ENCODE assay signal across 8 cellular contexts in genomic region chr16:58732545-58733247, GRCh38. TPM values are rescaled to one million over a fixed set of nuclear protein-coding genes. Genes with fewer than 3 reads are reported as not detected.
DNase-seq lines count a peak whose midpoint lies in the region; ATAC-seq and TF ChIP-seq lines count a peak whose summit lies in the region.

No MANE protein-coding gene starts in this region.

- H3K4me3 ChIP-seq in GM12864 (ENCODE audit: low read depth, low read length): peak overlapping the region; percentile 62
- H3K4me3 ChIP-seq in MM.1S (ENCODE audit: low read length): peak overlapping the region; percentile 97
- peak overlapping the region; percentile 98 for H3K4me3 ChIP-seq in choroid plexus epithelial cell (ENCODE audit: low read depth, low read length)

- H3K9ac ChIP-seq in MM.1S (ENCODE audit: low read length): peak overlapping the region; percentile 80; the same call in 1 of the 2 replicates

- no peaks in the 10 kb centered on the region for H3K27me3 Mint-ChIP-seq in naive B cell

- peak overlapping the region; percentile 63 for H3K4me2 ChIP-seq in MM.1S (ENCODE audit: low read depth, low read length)

- no peak for DNase-seq in GM12864 (ENCODE audit: low read depth)
- DNase-seq in MM.1S: no peak
- peak; percentile 51 for DNase-seq in choroid plexus epithelial cell (ENCODE audit: low read depth)
- DNase-seq in naive B cell: no peak
- no peak for DNase-seq in NCI-H187 treated with DMSO at 0.1 percent for 48 hours (lab: John Stamatoyannopoulos, UW)
- no peak for DNase-seq in stimulated activated CD4-positive, alpha-beta T cell treated with anti-CD3 and anti-CD28 coated beads, Interleukin-2, amount 100 ng/mL, for 24 hours
- DNase-seq in dedifferentiated amniotic fluid mesenchymal stem cell (ENCODE audit: extremely low spot score): no peak

- no peaks in the 10 kb centered on the region for H3K36me3 Mint-ChIP-seq in naive B cell

- no peaks in the 10 kb centered on the region for H3K9me3 Mint-ChIP-seq in naive B cell

- H3K4me1 ChIP-seq in MM.1S (ENCODE audit: low read length): peaks cover 5% of the 10 kb centered on the region; the same call in 1 of the 2 replicates

- H3K27ac Mint-ChIP-seq in naive B cell: peak overlapping the region in 4 of 6 donors; percentile 16 to 75 (median 29)

- no peaks in the 10 kb centered on the region; the same call in 1 of the 2 replicates for H4K20me1 ChIP-seq in MM.1S (ENCODE audit: insufficient read depth, low read length)

- peak overlapping the region; percentile 79 to 95 (median 90) for H3K4me3 Mint-ChIP-seq in naive B cell

- H3K27ac ChIP-seq in MM.1S (ENCODE audit: low read length): no peak overlapping the region

- no peaks in the 10 kb centered on the region for H3K36me3 ChIP-seq in MM.1S (replicated peaks; ENCODE audit: insufficient read depth, low read length)

- no peaks in the 10 kb centered on the region for H3F3A ChIP-seq in MM.1S (ENCODE audit: insufficient read depth, low read length)

- peak overlapping the region; percentile 85 for H2AFZ ChIP-seq in MM.1S (ENCODE audit: low read length)

- peak; percentile 43 for ATAC-seq in GM21825 (IDR thresholded peaks at IDR 0.05; ENCODE audit: unreplicated experiment)
- ATAC-seq in naive B cell (ENCODE audit: low read depth in 2 of 2): no peak

- TF ChIP-seq CTCF in GM12864 (IDR thresholded peaks at IDR 0.05; ENCODE audit: low read depth, low read length, missing control alignments) (no peak), MM.1S (IDR thresholded peaks at IDR 0.05; ENCODE audit: low read length) (no peak), choroid plexus epithelial cell (conservative IDR thresholded peaks at IDR 0.05; ENCODE audit: low read depth, low read length) (no peak)

- peaks cover 20 to 46% (median 43%) of the 10 kb centered on the region in 3 donors for H3K4me1 Mint-ChIP-seq in naive B cell

- H3K9me2 ChIP-seq in MM.1S (replicated peaks; ENCODE audit: insufficient read depth, low read length): no peaks in the 10 kb centered on the region

- H3K79me2 ChIP-seq in MM.1S (ENCODE audit: low read length): peaks cover 62% of the 10 kb centered on the region

- no peaks in the 10 kb centered on the region for H3K9me3 ChIP-seq in MM.1S (replicated peaks; ENCODE audit: insufficient read depth, low read length)

- no peaks in the 10 kb centered on the region for H3K27me3 ChIP-seq in MM.1S (replicated peaks; ENCODE audit: insufficient read depth, low read length)

RNA-seq across cellular contexts. Expression of gene GOT2, which starts 1.4 kb away (rescaled TPM):
- 10 to 100 TPM; 39.5 to 53.5 (median 47.3) TPM for polyA plus RNA-seq in naive B cell (ENCODE audit: low read depth in 6 of 6)

RNA-seq across cellular contexts. Expression of gene SLC38A7, which starts 48.1 kb away (rescaled TPM):
- 1 to 10 TPM; 2.5 to 7.0 (median 3.6) TPM for polyA plus RNA-seq in naive B cell (ENCODE audit: low read depth in 6 of 6)
